In the genomic region with DNA sequence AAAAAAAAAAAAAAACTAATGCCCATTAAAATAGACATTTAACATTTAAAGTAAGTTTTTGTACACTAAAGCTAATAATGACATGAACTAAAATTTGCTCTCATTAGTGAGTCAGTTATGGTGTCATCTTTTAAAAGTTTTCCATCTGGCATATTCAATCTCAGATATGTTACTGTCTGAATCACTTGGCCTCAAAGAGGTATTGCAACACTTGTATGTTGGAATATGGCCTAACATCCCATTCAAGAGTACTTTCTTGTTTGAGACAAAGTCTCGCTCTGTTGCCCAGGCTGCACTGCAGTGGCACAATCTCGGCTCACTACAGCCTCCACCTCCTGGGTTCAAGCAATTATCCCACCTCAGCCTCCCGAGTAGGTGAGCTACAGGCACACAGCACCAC, we compare ENCODE assay signal across 19 cellular contexts.
DNase-seq lines count a peak whose midpoint lies in the region; ATAC-seq, FAIRE-seq and TF ChIP-seq lines count a peak whose summit lies in the region.
"Had no signal": no experiment of that assay in that cellular context is flagged by ENCODE, and none has a peak within 500 bp of the region (broad histone marks: within the 10 kb centered on the region; RNA-seq: fewer than 3 reads in every experiment).

No MANE protein-coding gene starts in this region.

- H3K4me1 ChIP-seq in endodermal cell (ENCODE audit: control insufficient read depth, insufficient read depth, low read length), result no peaks in the 10 kb centered on the region
- H3K4me1 ChIP-seq: BLaER1, right lobe of liver, suprapubic skin had no signal

- TF ChIP-seq CTCF in fibroblast of pulmonary artery (IDR thresholded peaks at IDR 0.05; ENCODE audit: low read length, missing control alignments), result no peak
- no peak for TF ChIP-seq CTCF in omental fat pad (IDR thresholded peaks at IDR 0.05)
- no peak for TF ChIP-seq CTCF in endodermal cell (conservative IDR thresholded peaks at IDR 0.05)

- DNase-seq in GM04503 (ENCODE audit: low read depth) (peak; percentile 25), fibroblast of pulmonary artery (ENCODE audit: low read depth) (peak; percentile 56), omental fat pad (ENCODE audit: low spot score) (no peak), endodermal cell (no peak), cerebellar cortex (ENCODE audit: low spot score) (no peak), NCI-H524 (lab: John Stamatoyannopoulos, UW) (no peak), NCI-H2107 treated with DMSO at 0.1 percent for 48 hours (lab: John Stamatoyannopoulos, UW; ENCODE audit: unreplicated experiment) (no peak)
- DNase-seq: activated B cell treated with CpG ODN at 0.5 μM for 24 hours; anterior cingulate cortex; dermis blood vessel endothelial cell; foreskin melanocyte; MG63; NCI-H187 treated with DMSO at 0.1 percent for 48 hours; right lobe of liver; stimulated activated CD4-positive, alpha-beta T cell treated with anti-CD3 and anti-CD28 coated beads, Interleukin-2, amount 100 ng/mL, for 48 hours had no signal

- H3K4me3 ChIP-seq in fibroblast of pulmonary artery (replicated peaks; ENCODE audit: low read depth, low read length), result no peak overlapping the region
- H3K4me3 ChIP-seq in endodermal cell (ENCODE audit: low read length), result no peak overlapping the region
- H3K4me3 ChIP-seq: BLaER1, MG63, right lobe of liver, suprapubic skin had no signal

- H3K36me3 ChIP-seq in endodermal cell (ENCODE audit: control insufficient read depth, insufficient read depth, low read length), result no peaks in the 10 kb centered on the region
- H3K36me3 ChIP-seq: BLaER1, MG63, right lobe of liver, suprapubic skin had no signal

- 91 to 100% methylated on average over 1 to 3 of the region's 3 CpGs for WGBS in endodermal cell (ENCODE audit: insufficient coverage in 1 of 2, insufficient read length in 1 of 2), 2 experiments

- H3K4me3 Mint-ChIP-seq in endodermal cell, result no peak overlapping the region
- H3K4me3 Mint-ChIP-seq: activated B cell treated with CpG ODN at 0.5 μM for 24 hours, memory B cell had no signal

- H3K27me3 ChIP-seq in endodermal cell (ENCODE audit: control insufficient read depth, insufficient read depth, low read length, poor library complexity, severe bottlenecking), result no peaks in the 10 kb centered on the region
- H3K27me3 ChIP-seq: BLaER1, MG63, right lobe of liver, suprapubic skin had no signal

- no peak overlapping the region for H3K27ac Mint-ChIP-seq in endodermal cell
- H3K27ac Mint-ChIP-seq: activated B cell treated with CpG ODN at 0.5 μM for 24 hours, memory B cell had no signal

- no peaks in the 10 kb centered on the region for H3K36me3 Mint-ChIP-seq in endodermal cell (ENCODE audit: low read depth)

- no peaks in the 10 kb centered on the region for H3K9me3 Mint-ChIP-seq in endodermal cell
- H3K9me3 Mint-ChIP-seq: activated B cell treated with CpG ODN at 0.5 μM for 24 hours, memory B cell had no signal

- H3K27me3 Mint-ChIP-seq in endodermal cell (ENCODE audit: insufficient read depth), result no peaks in the 10 kb centered on the region
- H3K27me3 Mint-ChIP-seq: activated B cell treated with CpG ODN at 0.5 μM for 24 hours, memory B cell had no signal

- no peak overlapping the region for H3K27ac ChIP-seq in endodermal cell (ENCODE audit: low read depth, low read length)
- H3K27ac ChIP-seq: BLaER1, right lobe of liver, suprapubic skin had no signal

- peak; percentile 70 for ATAC-seq in omental fat pad (ENCODE audit: low FRiP score)

- no peak overlapping the region for H3K9ac ChIP-seq in endodermal cell (ENCODE audit: extremely low read depth, low read length, poor library complexity, severe bottlenecking)
- H3K9ac ChIP-seq: BLaER1 had no signal

- no peaks in the 10 kb centered on the region for H3K4me1 Mint-ChIP-seq in endodermal cell
- H3K4me1 Mint-ChIP-seq: activated B cell treated with CpG ODN at 0.5 μM for 24 hours had no signal

- peak; percentile 55 for FAIRE-seq in TTC549 (lab: Jason Lieb, UNC)

- H3K9me3 ChIP-seq in endodermal cell (ENCODE audit: control insufficient read depth, low read length), result no peaks in the 10 kb centered on the region
- H3K9me3 ChIP-seq: BLaER1, MG63, right lobe of liver, suprapubic skin had no signal

Comparison
In these comparisons a context has a peak if more than half of its experiments do, and no peak if none do; other contexts are left out.
1. DNase-seq: peak in GM04503 (single experiment) and fibroblast of pulmonary artery (single experiment); none in omental fat pad (single experiment), endodermal cell (single experiment), cerebellar cortex (single experiment), NCI-H524 (0 of 2) and NCI-H2107 treated with DMSO at 0.1 percent for 48 hours (single experiment).